In genomic region chr19:1170938-1171754, GRCh38 we compare ENCODE assay signal across 8 cellular contexts. TPM values are rescaled to one million over a fixed set of nuclear protein-coding genes. Genes with fewer than 3 reads are reported as not detected.
DNase-seq lines count a peak whose midpoint lies in the region; ATAC-seq and TF ChIP-seq lines count a peak whose summit lies in the region.

No MANE protein-coding gene starts in this region.

- H3K9me3 ChIP-seq in Peyer's patch (no peaks in the 10 kb centered on the region), esophagus squamous epithelium (no peaks in the 10 kb centered on the region)

- ATAC-seq in GM18861 (IDR thresholded peaks at IDR 0.05; ENCODE audit: unreplicated experiment) (no peak), GM19351 (IDR thresholded peaks at IDR 0.05; ENCODE audit: unreplicated experiment) (no peak)

- H3K9me3 Mint-ChIP-seq in progenitor cell of endocrine pancreas (ENCODE audit: low read depth) = no peaks in the 10 kb centered on the region

- WGBS in esophagus squamous epithelium, 2 donors = 60 to 61% methylated on average over 21 to 27 of the region's 38 CpGs

- no peaks in the 10 kb centered on the region for H3K27me3 ChIP-seq in Peyer's patch
- no peaks in the 10 kb centered on the region for H3K27me3 ChIP-seq in esophagus squamous epithelium

- H3K27ac Mint-ChIP-seq in progenitor cell of endocrine pancreas = peak overlapping the region; percentile 53

- H3K27ac ChIP-seq in Peyer's patch (peak overlapping the region in 3 of 4 donors; percentile 13 to 99 (median 92)), esophagus squamous epithelium (peak overlapping the region; percentile 98 to 100 (median 99))

- H3K4me3 ChIP-seq in Peyer's patch (peak overlapping the region in 1 of 4 donors; percentile 87), esophagus squamous epithelium (peak overlapping the region; percentile 87 to 99 (median 91))

- intact Hi-C loops in esophagus squamous epithelium (cut with DNase I) = no loop called here

- H3K36me3 Mint-ChIP-seq in progenitor cell of endocrine pancreas (ENCODE audit: insufficient read depth) = peaks cover 3% of the 10 kb centered on the region

- H3K4me3 Mint-ChIP-seq in progenitor cell of endocrine pancreas (ENCODE audit: low read depth) = peak overlapping the region; percentile 86

- H3K4me1 ChIP-seq in Peyer's patch = peaks cover 0 to 50% (median 19%) of the 10 kb centered on the region in 4 donors
- H3K4me1 ChIP-seq in esophagus squamous epithelium = peaks cover 57 to 86% (median 59%) of the 10 kb centered on the region in 3 donors

- peaks cover 19% of the 10 kb centered on the region for H3K4me1 Mint-ChIP-seq in progenitor cell of endocrine pancreas (ENCODE audit: low read depth)

- H3K36me3 ChIP-seq in Peyer's patch = peaks cover 0 to 11% (median 0%) of the 10 kb centered on the region in 3 donors
- H3K36me3 ChIP-seq in esophagus squamous epithelium = peaks cover 0 to 20% (median 0%) of the 10 kb centered on the region in 3 donors

- TF ChIP-seq POLR2A in Peyer's patch (IDR thresholded peaks at IDR 0.05) (no peak), esophagus squamous epithelium (IDR thresholded peaks at IDR 0.05) (no peak)

- no peaks in the 10 kb centered on the region for H3K27me3 Mint-ChIP-seq in progenitor cell of endocrine pancreas

- peak; percentile 64 for DNase-seq in COLO668 (lab: John Stamatoyannopoulos, UW; ENCODE audit: unreplicated experiment)
- peak in 1 of 3 donors; percentile 48 for DNase-seq in Peyer's patch
- DNase-seq in esophagus squamous epithelium (lab: John Stamatoyannopoulos, UW) = no peak
- no peak for DNase-seq in progenitor cell of endocrine pancreas (ENCODE audit: low spot score, unreplicated experiment)
- DNase-seq in EL = no peak
- no peak for DNase-seq in SKM-1 treated with dmso at 0.1 percent for 144 hours (lab: John Stamatoyannopoulos, UW; ENCODE audit: unreplicated experiment)

- TF ChIP-seq CTCF in Peyer's patch (IDR thresholded peaks at IDR 0.05) (no peak), esophagus squamous epithelium (IDR thresholded peaks at IDR 0.05) (no peak), progenitor cell of endocrine pancreas (IDR thresholded peaks at IDR 0.05; ENCODE audit: unreplicated experiment) (no peak)

RNA-seq across cellular contexts. Expression of gene SBNO2, which starts 2.9 kb away (rescaled TPM):
- total RNA-seq in Peyer's patch (10 to 100 TPM; 26.4 to 71.0 (median 57.8) TPM), esophagus squamous epithelium (10 to 100 TPM; 31.3 to 84.3 (median 68.3) TPM), progenitor cell of endocrine pancreas (40.9 and 43.2 TPM in 2 replicates)

RNA-seq across cellular contexts. Expression of gene STK11, which starts 34.4 kb away (rescaled TPM):
- total RNA-seq in Peyer's patch (100 to 1,000 TPM in 3 of 4 donors, 10 to 100 TPM in 1; 98.4 to 135 (median 117) TPM), esophagus squamous epithelium (10 to 100 TPM; 59.3 to 68.5 (median 61.6) TPM), progenitor cell of endocrine pancreas (59.3 and 61.5 TPM in 2 replicates)
